In the genomic region with DNA sequence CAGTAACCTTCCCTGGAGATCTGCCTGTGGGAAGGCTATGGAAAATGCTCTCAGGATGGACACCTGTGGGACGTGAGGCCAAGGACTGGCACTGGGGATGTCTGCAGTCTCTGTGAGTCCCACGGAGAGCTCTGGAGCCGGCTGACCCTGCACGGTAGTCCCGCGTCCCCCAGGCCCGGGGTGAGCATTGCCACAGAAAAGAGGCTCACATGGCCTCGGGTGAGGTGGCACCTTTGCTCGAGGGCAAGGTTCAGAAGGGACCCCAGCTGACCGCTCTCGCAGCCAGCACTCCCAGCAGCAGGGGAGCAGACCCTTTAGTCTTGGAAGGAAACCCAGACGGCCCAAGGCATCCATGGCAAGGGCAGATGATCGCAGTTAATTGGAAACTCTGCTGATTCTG, we compare ENCODE assay signal across 26 cellular contexts. TPM values are rescaled to one million over a fixed set of nuclear protein-coding genes. Genes with fewer than 3 reads are reported as not detected.
DNase-seq lines count a peak whose midpoint lies in the region; ATAC-seq and TF ChIP-seq lines count a peak whose summit lies in the region.
"Had no signal": no experiment of that assay in that cellular context is flagged by ENCODE, and none has a peak within 500 bp of the region (broad histone marks: within the 10 kb centered on the region; RNA-seq: fewer than 3 reads in every experiment).

No MANE protein-coding gene starts in this region.

- no peak for ATAC-seq in central memory CD8-positive, alpha-beta T cell (replicated peaks; ENCODE audit: extremely low read depth, poor library complexity, severe bottlenecking)
- ATAC-seq: A549, GM12878 had no signal

- peak overlapping the region; percentile 44 for H3K4ac ChIP-seq in neuronal stem cell (ENCODE audit: low read length)

- H3K36me3 ChIP-seq in right atrium auricular region, result no peaks in the 10 kb centered on the region
- H3K36me3 ChIP-seq in neuronal stem cell (replicated peaks in 1 of 2; ENCODE audit: control insufficient read depth in 2 of 2, insufficient read depth in 2 of 2, low read length in 2 of 2), result peaks cover 7 to 17% of the 10 kb centered on the region in 2 donors
- H3K36me3 ChIP-seq: BE2C had no signal

- H2BK5ac ChIP-seq in neuronal stem cell (ENCODE audit: low read length), result no peak overlapping the region

- peak overlapping the region; percentile 98 for H3K27ac Mint-ChIP-seq in central memory CD8-positive, alpha-beta T cell (ENCODE audit: low read depth)
- H3K27ac Mint-ChIP-seq: CD4-positive, CD25-positive, alpha-beta regulatory T cell had no signal

- no peak overlapping the region for H3K4me3 Mint-ChIP-seq in central memory CD8-positive, alpha-beta T cell
- H3K4me3 Mint-ChIP-seq: CD14-positive monocyte; CD4-positive, alpha-beta memory T cell; CD4-positive, CD25-positive, alpha-beta regulatory T cell had no signal

- H2BK12ac ChIP-seq in neuronal stem cell (ENCODE audit: low read length), result no peak overlapping the region

- H3K4me1 ChIP-seq in right atrium auricular region (peaks cover 0 to 15% of the 10 kb centered on the region in 2 donors), neuronal stem cell (ENCODE audit: control insufficient read depth in 2 of 2, insufficient read depth in 1 of 2, low read depth in 1 of 2, low read length in 2 of 2) (peaks cover 3% of the 10 kb centered on the region in 2 donors)
- H3K4me1 ChIP-seq: BE2C had no signal

- H3K4me2 ChIP-seq in neuronal stem cell (ENCODE audit: insufficient read depth, low read length, poor library complexity, severe bottlenecking), result no peak overlapping the region
- H3K4me2 ChIP-seq: A549, BLaER1 had no signal

- peak; percentile 53 for DNase-seq in right atrium auricular region (ENCODE audit: low spot score)
- DNase-seq in cardiac septum (ENCODE audit: low spot score), result no peak
- no peak for DNase-seq in central memory CD8-positive, alpha-beta T cell (ENCODE audit: low spot score in 2 of 2)
- DNase-seq in neuronal stem cell (ENCODE audit: low spot score), result no peak
- DNase-seq in stimulated activated CD4-positive, alpha-beta T cell treated with anti-CD3 and anti-CD28 coated beads, Interleukin-12 subunit alpha, Interleukin-12 subunit beta, amount 100 ng/mL, for 4 hours, result no peak
- DNase-seq in activated CD8-positive, alpha-beta memory T cell treated with anti-CD3 and anti-CD28 coated beads, Interleukin-2, amount 50 U/mL, for 48 hours, result no peak
- DNase-seq in NCI-H187 (lab: John Stamatoyannopoulos, UW), result no peak
- DNase-seq: ACHN; BE2C; C1 segment of cervical spinal cord; CD4-positive, alpha-beta memory T cell; CD4-positive, CD25-positive, alpha-beta regulatory T cell; CD8-positive, alpha-beta memory T cell; COR-L47; DMS 273 treated with DMSO at 0.1 percent for 48 hours; DMS153; DMS53; DMS79; DND-41; EL; GDM1 had no signal

- no CpG with 5 or more reads among the region's 13 CpGs for WGBS in neuronal stem cell (ENCODE audit: extremely low coverage in 2 of 2, insufficient read length in 2 of 2, insufficient replicate concordance in 1 of 2), 2 donors

- intact Hi-C loops in cardiac septum (cut with DNase I), result no loop called here

- H2AK5ac ChIP-seq in neuronal stem cell (ENCODE audit: low read depth, low read length), result no peak overlapping the region

- no peak overlapping the region for H2BK15ac ChIP-seq in neuronal stem cell (ENCODE audit: low read length)

- no peaks in the 10 kb centered on the region for H3K27me3 ChIP-seq in right atrium auricular region
- no peaks in the 10 kb centered on the region for H3K27me3 ChIP-seq in neuronal stem cell (ENCODE audit: control insufficient read depth in 3 of 3, insufficient read depth in 3 of 3, low read depth in 1 of 3, low read length in 3 of 3)
- H3K27me3 ChIP-seq: BE2C, BLaER1 had no signal

- no peak overlapping the region for H3K9ac ChIP-seq in neuronal stem cell (ENCODE audit: low read depth, low read length, poor library complexity)
- H3K9ac ChIP-seq: BLaER1 had no signal

- H3K4me3 ChIP-seq in right atrium auricular region, result no peak overlapping the region
- H3K4me3 ChIP-seq in neuronal stem cell (ENCODE audit: low read length in 2 of 2), result no peak overlapping the region
- H3K4me3 ChIP-seq: A549, BLaER1, GM12878 had no signal

- no peak overlapping the region for H3K14ac ChIP-seq in neuronal stem cell (ENCODE audit: low read length)

- H3K27me3 Mint-ChIP-seq in central memory CD8-positive, alpha-beta T cell, result no peaks in the 10 kb centered on the region
- H3K27me3 Mint-ChIP-seq: CD4-positive, alpha-beta memory T cell; CD8-positive, alpha-beta memory T cell had no signal

- H3K9me3 ChIP-seq in right atrium auricular region, result no peaks in the 10 kb centered on the region
- H3K9me3 ChIP-seq in neuronal stem cell (replicated peaks in 1 of 2; ENCODE audit: control insufficient read depth in 2 of 2, insufficient read depth in 1 of 2, low read depth in 1 of 2, low read length in 2 of 2), result peaks cover 0 to 10% of the 10 kb centered on the region in 2 donors
- H3K9me3 ChIP-seq: A549, BE2C, BLaER1 had no signal

- H3K18ac ChIP-seq in neuronal stem cell (ENCODE audit: low read length), result peak overlapping the region; percentile 86

- no peak for TF ChIP-seq CTCF in right atrium auricular region (IDR thresholded peaks at IDR 0.05)

- H2BK120ac ChIP-seq in neuronal stem cell (ENCODE audit: low read depth, low read length), result no peak overlapping the region

- H2AFZ ChIP-seq in neuronal stem cell (ENCODE audit: low read length), result no peak overlapping the region

- H4K8ac ChIP-seq in neuronal stem cell (ENCODE audit: low read depth, low read length), result no peak overlapping the region

- H3K27ac ChIP-seq in right atrium auricular region (no peak overlapping the region), neuronal stem cell (replicated peaks; ENCODE audit: low read length) (no peak overlapping the region)
- H3K27ac ChIP-seq: 22Rv1, A549, BLaER1 had no signal

- no peaks in the 10 kb centered on the region for H3K9me3 Mint-ChIP-seq in central memory CD8-positive, alpha-beta T cell
- H3K9me3 Mint-ChIP-seq: CD14-positive monocyte; CD4-positive, CD25-positive, alpha-beta regulatory T cell; CD8-positive, alpha-beta memory T cell had no signal

- peaks cover 6% of the 10 kb centered on the region for H3K36me3 Mint-ChIP-seq in central memory CD8-positive, alpha-beta T cell (ENCODE audit: insufficient read depth)
- H3K36me3 Mint-ChIP-seq: CD14-positive monocyte had no signal

- no peak overlapping the region for H4K91ac ChIP-seq in neuronal stem cell (ENCODE audit: low read depth, low read length, poor library complexity)

- peaks cover 50% of the 10 kb centered on the region for H3K4me1 Mint-ChIP-seq in central memory CD8-positive, alpha-beta T cell

- peak overlapping the region; percentile 58 for H3K23ac ChIP-seq in neuronal stem cell (ENCODE audit: low read depth, low read length, poor library complexity)

- H3K79me1 ChIP-seq in neuronal stem cell (ENCODE audit: low read depth, low read length), result no peaks in the 10 kb centered on the region

RNA-seq across cellular contexts. Expression of gene RTL6, which starts 9.0 kb away (rescaled TPM):
- total RNA-seq in right atrium auricular region (10 to 100 TPM; 22.1 to 30.0 TPM), cardiac septum (25.6 TPM)
- 19.8 TPM for polyA plus RNA-seq in neuronal stem cell (2013, experiment 1 of 2)
- polyA plus RNA-seq in neuronal stem cell (2013, experiment 2 of 2), result 20.4 TPM
